Comparison of ENCODE assay signal across 33 cellular contexts in genomic region chr19:35194022-35194984, GRCh38. TPM values are rescaled to one million over a fixed set of nuclear protein-coding genes. Genes with fewer than 3 reads are reported as not detected.
DNase-seq lines count a peak whose midpoint lies in the region; ATAC-seq, FAIRE-seq and TF ChIP-seq lines count a peak whose summit lies in the region.
"Had no signal": no experiment of that assay in that cellular context is flagged by ENCODE, and none has a peak within 500 bp of the region (broad histone marks: within the 10 kb centered on the region; RNA-seq: fewer than 3 reads in every experiment).

No MANE protein-coding gene starts in this region.

- peaks cover 7 to 22% (median 14%) of the 10 kb centered on the region in 4 donors for H3K4me1 Mint-ChIP-seq in naive thymus-derived CD8-positive, alpha-beta T cell
- H3K4me1 Mint-ChIP-seq: neural crest cell had no signal

- H3K4me1 ChIP-seq in HCT116 (ENCODE audit: control insufficient read depth in 1 of 2, insufficient read depth in 2 of 2, low read length in 2 of 2), result no peaks in the 10 kb centered on the region
- no peaks in the 10 kb centered on the region for H3K4me1 ChIP-seq in colonic mucosa
- H3K4me1 ChIP-seq in kidney (ENCODE audit: control insufficient read depth in 1 of 2, insufficient read depth in 1 of 2, low read depth in 1 of 2, low read length in 2 of 2), result no peaks in the 10 kb centered on the region
- H3K4me1 ChIP-seq: breast epithelium, prostate gland, sigmoid colon had no signal

- H3K36me3 ChIP-seq in HCT116 (ENCODE audit: control insufficient read depth in 1 of 2, insufficient read depth in 2 of 2, low read length in 2 of 2) (no peaks in the 10 kb centered on the region), colonic mucosa (no peaks in the 10 kb centered on the region), kidney (ENCODE audit: control insufficient read depth in 1 of 2, insufficient read depth in 2 of 2, low read length in 2 of 2) (no peaks in the 10 kb centered on the region)
- H3K36me3 ChIP-seq: breast epithelium, MG63, prostate gland, sigmoid colon had no signal

- RAD21 ChIA-PET in HCT116 (lab: Charles Lee; ENCODE audit: low non-redundant PET in 1 of 2, low total read pairs in 2 of 2, uncharacterized antibody in 2 of 2, unreplicated experiment in 2 of 2), result no interaction called here

- no peak overlapping the region for H3K4me2 ChIP-seq in HCT116 (ENCODE audit: low read length)

- peaks cover 0 to 3% (median 0%) of the 10 kb centered on the region in 9 donors for H3K9me3 Mint-ChIP-seq in naive thymus-derived CD8-positive, alpha-beta T cell
- H3K9me3 Mint-ChIP-seq: CD4-positive, CD25-positive, alpha-beta regulatory T cell; neural crest cell had no signal

- intact Hi-C loops in HCT116 (cut with micrococcal nuclease) (no loop called here), colonic mucosa (cut with DNase I) (no loop called here), kidney (cut with DNase I) (no loop called here)

- POLR2A ChIA-PET in HCT116 (lab: Charles Lee), result no interaction called here
- POLR2A ChIA-PET in naive thymus-derived CD8-positive, alpha-beta T cell (lab: Charles Lee), result interaction anchor here (0.6 to 2.3 kb wide), 13 partner anchors 9 to 301 kb away, joined by 3 to 13 read pairs (median 4); no protein-coding TSS in a partner anchor

- H3K27me3 ChIP-seq in HCT116 (ENCODE audit: insufficient read depth, low read length), result no peaks in the 10 kb centered on the region
- no peaks in the 10 kb centered on the region for H3K27me3 ChIP-seq in colonic mucosa
- H3K27me3 ChIP-seq: breast epithelium had no signal

- H3K36me3 Mint-ChIP-seq in naive thymus-derived CD8-positive, alpha-beta T cell, result no peaks in the 10 kb centered on the region
- H3K36me3 Mint-ChIP-seq: CD4-positive, CD25-positive, alpha-beta regulatory T cell; stimulated activated memory B cell treated with anti-CD40 and anti-IgM and Interleukin-4, amounts not matched to agents 10 μg/mL and 1 μg/mL and 100 μg/mL, for 72 hours had no signal

- TF ChIP-seq CTCF in GM10266 (IDR thresholded peaks at IDR 0.05; ENCODE audit: control insufficient read depth, insufficient read depth, low read depth, missing control alignments), result peak; percentile 14
- no peak for TF ChIP-seq CTCF in HCT116 (IDR thresholded peaks at IDR 0.05 in 2 of 3, conservative IDR thresholded peaks at IDR 0.05 in 1 of 3; ENCODE audit: borderline replicate concordance in 1 of 3, insufficient read depth in 1 of 3, low read depth in 2 of 3, low read length in 2 of 3)
- no peak for TF ChIP-seq CTCF in colonic mucosa (IDR thresholded peaks at IDR 0.05)
- TF ChIP-seq CTCF in kidney (IDR thresholded peaks at IDR 0.05; ENCODE audit: borderline replicate concordance, extremely low read depth, insufficient read depth), result no peak

- H3K4me3 ChIP-seq in HCT116 (replicated peaks in 1 of 2; ENCODE audit: low read depth in 1 of 2, low read length in 2 of 2), result no peak overlapping the region
- no peak overlapping the region for H3K4me3 ChIP-seq in colonic mucosa
- H3K4me3 ChIP-seq in kidney (ENCODE audit: low read length in 2 of 2), result no peak overlapping the region
- H3K4me3 ChIP-seq: breast epithelium, MG63, prostate gland, sigmoid colon, SK-N-MC had no signal

- H3K27me3 Mint-ChIP-seq in naive thymus-derived CD8-positive, alpha-beta T cell, result no peaks in the 10 kb centered on the region
- H3K27me3 Mint-ChIP-seq: stimulated activated memory B cell treated with anti-CD40 and anti-IgM and Interleukin-4, amounts not matched to agents 10 μg/mL and 1 μg/mL and 100 μg/mL, for 72 hours had no signal

- H3K4me3 Mint-ChIP-seq in naive thymus-derived CD8-positive, alpha-beta T cell, result no peak overlapping the region
- H3K4me3 Mint-ChIP-seq: activated T-cell treated with anti-CD3 and anti-CD28 coated beads, Interleukin-2, amount 50 U/mL, for 72 hours; CD4-positive, CD25-positive, alpha-beta regulatory T cell; neural crest cell; stimulated activated memory B cell treated with anti-CD40 and anti-IgM and Interleukin-4, amounts not matched to agents 10 μg/mL and 1 μg/mL and 100 μg/mL, for 72 hours; T-helper 1 cell treated with Interleukin-12 subunit alpha and Interleukin-12 subunit beta and Interleukin-4 antibody, amounts not matched to agents 30 μg/mL and 1 μg/mL, for 36 hours had no signal

- no peak overlapping the region for H3K9ac ChIP-seq in HCT116 (ENCODE audit: low read length)
- H3K9ac ChIP-seq in colonic mucosa (ENCODE audit: low read depth in 2 of 2, low read length in 2 of 2), result no peak overlapping the region
- H3K9ac ChIP-seq in kidney (ENCODE audit: low read length in 2 of 2), result no peak overlapping the region

- no TSS peak for BruUV-seq in HCT116 (replicated peaks; lab: Mats Ljungman, UMichigan)

- no peaks in the 10 kb centered on the region for H4K20me1 ChIP-seq in HCT116 (ENCODE audit: insufficient read depth)

- no peak for FAIRE-seq in kidney (lab: Jason Lieb, UNC)

- CTCF ChIA-PET in HCT116 (lab: Charles Lee), result no interaction called here

- H3K9me3 ChIP-seq in HCT116 (ENCODE audit: control insufficient read depth in 1 of 2, insufficient read depth in 1 of 2, low read depth in 1 of 2, low read length in 2 of 2) (peaks cover 0 to 7% of the 10 kb centered on the region in 2 experiments; a peak in 2 of 4 replicates), colonic mucosa (no peaks in the 10 kb centered on the region), kidney (ENCODE audit: control insufficient read depth in 1 of 2, low read length in 2 of 2) (no peaks in the 10 kb centered on the region)
- H3K9me3 ChIP-seq: breast epithelium, prostate gland, sigmoid colon had no signal

- no peak overlapping the region for H3K27ac ChIP-seq in HCT116 (ENCODE audit: low read depth, low read length)
- no peak overlapping the region for H3K27ac ChIP-seq in colonic mucosa
- H3K27ac ChIP-seq in kidney (ENCODE audit: low read depth in 2 of 2, low read length in 2 of 2), result no peak overlapping the region
- H3K27ac ChIP-seq: breast epithelium, prostate gland, sigmoid colon, SK-N-MC had no signal

- TF ChIP-seq RAD21 in HCT116 (IDR thresholded peaks at IDR 0.05; ENCODE audit: low read depth), result peak; percentile 9; the same call in 1 of the 2 replicates

- DNase-seq in GM10266 (ENCODE audit: extremely low spot score) (no peak), HCT116 (ENCODE audit: low read depth, low spot score) (no peak), colonic mucosa (peak; percentile 6), kidney (no peak), COLO829 (ENCODE audit: low spot score) (no peak), HuH-7.5 (ENCODE audit: low spot score) (no peak)
- no peak for DNase-seq in naive thymus-derived CD8-positive, alpha-beta T cell
- DNase-seq: activated CD4-positive, alpha-beta T cell treated with anti-CD3 and anti-CD28 coated beads for 1 hour; activated naive CD4-positive, alpha-beta T cell treated with Interleukin-2 at 50 U/mL for 16 hours; activated T-cell treated with anti-CD3 and anti-CD28 coated beads, Interleukin-2, amount 50 U/mL, for 72 hours; amniotic stem cell; CD4-positive, CD25-positive, alpha-beta regulatory T cell; DMS 273 treated with DMSO at 0.1 percent for 48 hours; effector CD8-positive, alpha-beta T cell; EL; H7; head of caudate nucleus; NCI-H2029; NCI-H2227 treated with DMSO at 0.1 percent for 48 hours; sigmoid colon; stimulated activated CD4-positive, alpha-beta T cell treated with anti-CD3 and anti-CD28 coated beads, Interleukin-4, amount 100 ng/mL, for 4 hours had no signal

- H2AFZ ChIP-seq in HCT116 (ENCODE audit: low read depth, low read length, poor library complexity, severe bottlenecking), result no peak overlapping the region

- ATAC-seq in HCT116, result no peak
- no peak for ATAC-seq in naive thymus-derived CD8-positive, alpha-beta T cell
- ATAC-seq: activated T-cell treated with anti-CD3 and anti-CD28 coated beads, Interleukin-2, amount 50 U/mL, for 72 hours; stimulated activated memory B cell treated with anti-CD40 and anti-IgM and Interleukin-4, amounts not matched to agents 10 μg/mL and 1 μg/mL and 100 μg/mL, for 72 hours had no signal

- no peaks in the 10 kb centered on the region for H3K9me2 ChIP-seq in HCT116 (ENCODE audit: insufficient read depth)

- no peaks in the 10 kb centered on the region for H3K79me2 ChIP-seq in HCT116 (ENCODE audit: insufficient read depth, low read length)

- TF ChIP-seq POLR2A in HCT116 (IDR thresholded peaks at IDR 0.05; ENCODE audit: borderline replicate concordance, extremely low read depth, insufficient read depth, insufficient read length), result no peak

- H3K27ac Mint-ChIP-seq in naive thymus-derived CD8-positive, alpha-beta T cell, result peak overlapping the region in 6 of 10 donors; percentile 11 to 70 (median 45)
- H3K27ac Mint-ChIP-seq: activated T-cell treated with anti-CD3 and anti-CD28 coated beads, Interleukin-2, amount 50 U/mL, for 72 hours; stimulated activated memory B cell treated with anti-CD40 and anti-IgM and Interleukin-4, amounts not matched to agents 10 μg/mL and 1 μg/mL and 100 μg/mL, for 72 hours; T-helper 1 cell treated with Interleukin-12 subunit alpha and Interleukin-12 subunit beta and Interleukin-4 antibody, amounts not matched to agents 30 μg/mL and 1 μg/mL, for 36 hours had no signal

RNA-seq across cellular contexts. Expression of gene FAM187B, which starts 34.2 kb away (rescaled TPM):
- total RNA-seq in HCT116 (2021; ENCODE audit: unreplicated experiment) (not detected), colonic mucosa (not detected), kidney (not detected)
- polyA plus RNA-seq in HCT116 (2012), result not detected in 2 replicates
- total RNA-seq in naive thymus-derived CD8-positive, alpha-beta T cell, result not detected
- polyA plus RNA-seq in naive thymus-derived CD8-positive, alpha-beta T cell, result not detected
- polyA plus RNA-seq in kidney (ENCODE audit: insufficient read depth, low read depth, low replicate concordance), result not detected
- total RNA-seq: activated T-cell treated with anti-CD3 and anti-CD28 coated beads, Interleukin-2, amount 50 U/mL, for 72 hours; CD4-positive, CD25-positive, alpha-beta regulatory T cell; epithelial cell of proximal tubule; fibroblast of villous mesenchyme; H7; kidney epithelial cell; lung microvascular endothelial cell; neural crest cell; sigmoid colon; urinary bladder had no signal
- polyA plus RNA-seq: CD4-positive, CD25-positive, alpha-beta regulatory T cell; sigmoid colon; urinary bladder had no signal

RNA-seq across cellular contexts. Expression of gene FXYD5, which starts 39.8 kb away (rescaled TPM):
- 123 TPM for total RNA-seq in HCT116 (2021; ENCODE audit: unreplicated experiment)
- 416 TPM in 2 replicates for polyA plus RNA-seq in HCT116 (2012)
- total RNA-seq in colonic mucosa, result 10 to 100 TPM; 20.3 to 23.6 TPM
- total RNA-seq in naive thymus-derived CD8-positive, alpha-beta T cell, result 100 to 1,000 TPM; 339 to 351 TPM
- 100 to 1,000 TPM; 281 to 544 (median 452) TPM for polyA plus RNA-seq in naive thymus-derived CD8-positive, alpha-beta T cell
- total RNA-seq in kidney, result 84.5 TPM
- polyA plus RNA-seq in kidney (ENCODE audit: insufficient read depth, low read depth, low replicate concordance), result 41.9 TPM

RNA-seq across cellular contexts. Expression of gene FXYD7, which starts 51.2 kb away (rescaled TPM):
- 0.71 TPM for total RNA-seq in HCT116 (2021; ENCODE audit: unreplicated experiment)
- polyA plus RNA-seq in HCT116 (2012), result 0.46 and 0.52 TPM in 2 replicates
- total RNA-seq in colonic mucosa, result under 1 TPM; 0.47 to 0.61 TPM
- total RNA-seq in naive thymus-derived CD8-positive, alpha-beta T cell, result 1 to 10 TPM; 5.4 to 6.4 TPM
- polyA plus RNA-seq in naive thymus-derived CD8-positive, alpha-beta T cell, result 10 to 100 TPM in 1 of 3 donors, 1 to 10 TPM in 2; 3.7 to 10.2 (median 8.8) TPM
- 0.94 TPM for total RNA-seq in kidney
- not detected for polyA plus RNA-seq in kidney (ENCODE audit: insufficient read depth, low read depth, low replicate concordance)
- total RNA-seq: breast epithelium, epithelial cell of proximal tubule, kidney epithelial cell, lung microvascular endothelial cell, prostate gland had no signal

RNA-seq across cellular contexts. Expression of gene LSR, which starts 54.5 kb away (rescaled TPM):
- total RNA-seq in HCT116 (2021; ENCODE audit: unreplicated experiment) (211 TPM), colonic mucosa (100 to 1,000 TPM; 252 TPM), kidney (87.2 TPM)
- 486 and 684 TPM in 2 replicates for polyA plus RNA-seq in HCT116 (2012)
- 10 to 100 TPM; 57.4 to 59.9 TPM for total RNA-seq in naive thymus-derived CD8-positive, alpha-beta T cell
- polyA plus RNA-seq in naive thymus-derived CD8-positive, alpha-beta T cell, result 100 to 1,000 TPM in 1 of 3 donors, 10 to 100 TPM in 2; 36.7 to 106 (median 65.7) TPM
- polyA plus RNA-seq in kidney (ENCODE audit: insufficient read depth, low read depth, low replicate concordance), result 37.9 TPM

RNA-seq across cellular contexts. Expression of gene FXYD1, which starts 55.7 kb away (rescaled TPM):
- total RNA-seq in HCT116 (2021; ENCODE audit: unreplicated experiment), result 7.8 TPM
- 8.7 and 12.0 TPM in 2 replicates for polyA plus RNA-seq in HCT116 (2012)
- total RNA-seq in colonic mucosa, result 10 to 100 TPM in 1 of 2 donors, 1 to 10 TPM in 1; 8.8 to 15.1 TPM
- total RNA-seq in naive thymus-derived CD8-positive, alpha-beta T cell, result 1 to 10 TPM in 1 of 2 experiments, not detected in 1; 1.1 TPM
- under 1 TPM in 2 of 3 donors, not detected in 1; 0.77 TPM for polyA plus RNA-seq in naive thymus-derived CD8-positive, alpha-beta T cell
- total RNA-seq in kidney, result 31.8 TPM
- 39.0 TPM for polyA plus RNA-seq in kidney (ENCODE audit: insufficient read depth, low read depth, low replicate concordance)
- total RNA-seq: epithelial cell of proximal tubule, fibroblast of villous mesenchyme, kidney epithelial cell, lung microvascular endothelial cell had no signal
